In the genomic region with DNA sequence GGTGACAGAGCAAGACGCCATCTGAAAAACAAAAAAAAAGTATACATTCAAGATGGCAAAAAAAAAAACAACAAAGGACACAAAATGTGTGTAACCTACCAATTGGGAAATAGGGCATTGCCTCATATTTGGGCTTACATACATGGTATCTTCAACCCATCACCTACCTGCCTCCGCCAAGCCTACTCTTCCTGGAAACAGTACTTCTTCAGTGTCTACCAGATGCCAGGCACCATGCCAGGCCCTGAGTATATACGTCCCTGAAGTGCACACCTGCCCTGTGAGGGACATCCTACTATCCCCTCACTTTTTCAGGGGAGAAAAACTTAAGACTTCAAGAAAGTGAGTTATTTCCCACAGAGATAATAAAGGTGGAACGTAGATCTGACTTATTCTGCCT, we compare ENCODE assay signal across 14 cellular contexts.
DNase-seq lines count a peak whose midpoint lies in the region; ATAC-seq, FAIRE-seq and TF ChIP-seq lines count a peak whose summit lies in the region.
"Had no signal": no experiment of that assay in that cellular context is flagged by ENCODE, and none has a peak within 500 bp of the region (broad histone marks: within the 10 kb centered on the region; RNA-seq: fewer than 3 reads in every experiment).

No MANE protein-coding gene starts in this region.

- intact Hi-C loops in kidney (cut with DNase I): no loop called here

- no peaks in the 10 kb centered on the region for H3K9me3 Mint-ChIP-seq in T-helper 1 cell treated with Interleukin-12 subunit alpha and Interleukin-12 subunit beta and Interleukin-4 antibody, amounts not matched to agents 30 μg/mL and 1 μg/mL, for 36 hours
- H3K9me3 Mint-ChIP-seq in stimulated activated memory B cell treated with anti-CD40 and anti-IgM and Interleukin-4, amounts not matched to agents 10 μg/mL and 1 μg/mL and 100 μg/mL, for 72 hours: no peaks in the 10 kb centered on the region
- H3K9me3 Mint-ChIP-seq: activated naive CD8-positive, alpha-beta T cell treated with anti-CD3 and anti-CD28 coated beads, Interleukin-2, amount 10 ng/mL, durations not matched to agents 7 days and 5 days had no signal

- peaks cover 38 to 52% of the 10 kb centered on the region in 2 donors for H3K4me1 ChIP-seq in kidney (ENCODE audit: control insufficient read depth in 1 of 2, insufficient read depth in 1 of 2, low read depth in 1 of 2, low read length in 2 of 2)

- no peak for DNase-seq in T-helper 1 cell
- DNase-seq in NCI-H510A (lab: John Stamatoyannopoulos, UW): peak; percentile 52
- DNase-seq in kidney: no peak
- no peak for DNase-seq in amniotic stem cell (lab: John Stamatoyannopoulos, UW)
- no peak for DNase-seq in COLO829 (ENCODE audit: low spot score)
- DNase-seq: activated CD4-positive, alpha-beta T cell treated with anti-CD3 and anti-CD28 coated beads, Interleukin-2, amount 50 U/mL, for 1 hour; activated naive CD8-positive, alpha-beta T cell treated with anti-CD3 and anti-CD28 coated beads, Interleukin-2, amount 10 ng/mL, durations not matched to agents 7 days and 5 days; heart right ventricle; midbrain; NCI-H524 treated with DMSO at 0.1 percent for 48 hours had no signal

- peaks cover 65% of the 10 kb centered on the region for H3K4me1 Mint-ChIP-seq in T-helper 1 cell treated with Interleukin-12 subunit alpha and Interleukin-12 subunit beta and Interleukin-4 antibody, amounts not matched to agents 30 μg/mL and 1 μg/mL, for 36 hours (ENCODE audit: low read depth)
- peaks cover 40% of the 10 kb centered on the region for H3K4me1 Mint-ChIP-seq in stimulated activated memory B cell treated with anti-CD40 and anti-IgM and Interleukin-4, amounts not matched to agents 10 μg/mL and 1 μg/mL and 100 μg/mL, for 72 hours

- H3K4me3 Mint-ChIP-seq in T-helper 1 cell treated with Interleukin-12 subunit alpha and Interleukin-12 subunit beta and Interleukin-4 antibody, amounts not matched to agents 30 μg/mL and 1 μg/mL, for 36 hours: no peak overlapping the region
- no peak overlapping the region for H3K4me3 Mint-ChIP-seq in stimulated activated memory B cell treated with anti-CD40 and anti-IgM and Interleukin-4, amounts not matched to agents 10 μg/mL and 1 μg/mL and 100 μg/mL, for 72 hours
- H3K4me3 Mint-ChIP-seq: activated naive CD8-positive, alpha-beta T cell treated with anti-CD3 and anti-CD28 coated beads, Interleukin-2, amount 10 ng/mL, durations not matched to agents 7 days and 5 days had no signal

- H3K9ac ChIP-seq in kidney (ENCODE audit: low read length in 2 of 2): no peak overlapping the region

- H3K4me3 ChIP-seq in kidney (ENCODE audit: low read length in 2 of 2): no peak overlapping the region
- H3K4me3 ChIP-seq: heart right ventricle, SK-N-MC had no signal

- TF ChIP-seq CTCF in kidney (IDR thresholded peaks at IDR 0.05; ENCODE audit: borderline replicate concordance, extremely low read depth, insufficient read depth): no peak

- ATAC-seq in stimulated activated memory B cell treated with anti-CD40 and anti-IgM and Interleukin-4, amounts not matched to agents 10 μg/mL and 1 μg/mL and 100 μg/mL, for 72 hours: no peak
- no peak for ATAC-seq in HG03460 (IDR thresholded peaks at IDR 0.05; ENCODE audit: unreplicated experiment)
- ATAC-seq: heart right ventricle had no signal

- peak overlapping the region; percentile 86 to 90 for H3K27ac ChIP-seq in kidney (ENCODE audit: low read depth in 2 of 2, low read length in 2 of 2)
- H3K27ac ChIP-seq: SK-N-MC had no signal

- H3K27ac Mint-ChIP-seq in T-helper 1 cell treated with Interleukin-12 subunit alpha and Interleukin-12 subunit beta and Interleukin-4 antibody, amounts not matched to agents 30 μg/mL and 1 μg/mL, for 36 hours: peak overlapping the region; percentile 28
- H3K27ac Mint-ChIP-seq in stimulated activated memory B cell treated with anti-CD40 and anti-IgM and Interleukin-4, amounts not matched to agents 10 μg/mL and 1 μg/mL and 100 μg/mL, for 72 hours: peak overlapping the region; percentile 66
- H3K27ac Mint-ChIP-seq: activated naive CD8-positive, alpha-beta T cell treated with anti-CD3 and anti-CD28 coated beads, Interleukin-2, amount 10 ng/mL, durations not matched to agents 7 days and 5 days had no signal

- H3K36me3 ChIP-seq in kidney (ENCODE audit: control insufficient read depth in 1 of 2, insufficient read depth in 2 of 2, low read length in 2 of 2): no peaks in the 10 kb centered on the region
- H3K36me3 ChIP-seq: heart right ventricle had no signal

- FAIRE-seq in kidney (lab: Jason Lieb, UNC): no peak

- H3K27me3 Mint-ChIP-seq in T-helper 1 cell treated with Interleukin-12 subunit alpha and Interleukin-12 subunit beta and Interleukin-4 antibody, amounts not matched to agents 30 μg/mL and 1 μg/mL, for 36 hours (ENCODE audit: low read depth): no peaks in the 10 kb centered on the region
- H3K27me3 Mint-ChIP-seq in stimulated activated memory B cell treated with anti-CD40 and anti-IgM and Interleukin-4, amounts not matched to agents 10 μg/mL and 1 μg/mL and 100 μg/mL, for 72 hours: no peaks in the 10 kb centered on the region
- H3K27me3 Mint-ChIP-seq: activated naive CD8-positive, alpha-beta T cell treated with anti-CD3 and anti-CD28 coated beads, Interleukin-2, amount 10 ng/mL, durations not matched to agents 7 days and 5 days had no signal

- H3K9me3 ChIP-seq in kidney (ENCODE audit: control insufficient read depth in 1 of 2, low read length in 2 of 2): no peaks in the 10 kb centered on the region
- H3K9me3 ChIP-seq: heart right ventricle had no signal

- H3K36me3 Mint-ChIP-seq in T-helper 1 cell treated with Interleukin-12 subunit alpha and Interleukin-12 subunit beta and Interleukin-4 antibody, amounts not matched to agents 30 μg/mL and 1 μg/mL, for 36 hours (ENCODE audit: low read depth): peaks cover 6% of the 10 kb centered on the region
- no peaks in the 10 kb centered on the region for H3K36me3 Mint-ChIP-seq in stimulated activated memory B cell treated with anti-CD40 and anti-IgM and Interleukin-4, amounts not matched to agents 10 μg/mL and 1 μg/mL and 100 μg/mL, for 72 hours
